1 cellular context compared by ENCODE assay signal in genomic region chr18:6294119-6294784, GRCh38.
TF ChIP-seq lines count a peak whose summit lies in the region.

No MANE protein-coding gene starts in this region.

TF ChIP-seq in GM23338, 12 proteins besides CTCF, POLR2A, EP300 and RAD21:
- TF ChIP-seq ZNF462 (CRISPR knock-in tag; IDR thresholded peaks at IDR 0.05) (0 out of 2 replicates have a peak, but pooled peaks have one; percentile 1), NANOG (IDR thresholded peaks at IDR 0.05; ENCODE audit: borderline replicate concordance) (no peak)
